ENCODE assay signal across 1 cellular context in the genomic region with DNA sequence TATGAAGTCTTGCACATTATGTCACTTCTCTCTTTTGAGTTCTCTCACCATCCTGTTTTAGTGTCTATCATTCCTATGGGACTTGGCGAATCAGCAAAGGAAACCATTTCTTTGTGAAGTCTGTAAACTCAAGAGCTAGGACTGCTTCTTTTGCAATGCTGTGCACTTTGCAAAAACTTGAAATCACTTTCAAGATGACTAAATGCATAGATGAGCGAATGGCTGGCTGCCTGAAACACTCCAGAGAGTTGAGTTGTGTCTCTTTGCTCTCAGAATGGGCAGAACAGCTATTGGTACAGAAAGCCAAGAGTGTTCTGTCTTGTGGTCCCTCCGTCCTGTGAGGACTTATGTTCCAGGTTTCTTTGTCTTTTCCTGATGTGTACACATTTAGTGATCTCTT.
TF ChIP-seq lines count a peak whose summit lies in the region.

No MANE protein-coding gene starts in this region.

TF ChIP-seq in GM23338, 12 proteins besides CTCF, POLR2A, EP300 and RAD21 (continued from another document):
- TF ChIP-seq, protein P1, sequence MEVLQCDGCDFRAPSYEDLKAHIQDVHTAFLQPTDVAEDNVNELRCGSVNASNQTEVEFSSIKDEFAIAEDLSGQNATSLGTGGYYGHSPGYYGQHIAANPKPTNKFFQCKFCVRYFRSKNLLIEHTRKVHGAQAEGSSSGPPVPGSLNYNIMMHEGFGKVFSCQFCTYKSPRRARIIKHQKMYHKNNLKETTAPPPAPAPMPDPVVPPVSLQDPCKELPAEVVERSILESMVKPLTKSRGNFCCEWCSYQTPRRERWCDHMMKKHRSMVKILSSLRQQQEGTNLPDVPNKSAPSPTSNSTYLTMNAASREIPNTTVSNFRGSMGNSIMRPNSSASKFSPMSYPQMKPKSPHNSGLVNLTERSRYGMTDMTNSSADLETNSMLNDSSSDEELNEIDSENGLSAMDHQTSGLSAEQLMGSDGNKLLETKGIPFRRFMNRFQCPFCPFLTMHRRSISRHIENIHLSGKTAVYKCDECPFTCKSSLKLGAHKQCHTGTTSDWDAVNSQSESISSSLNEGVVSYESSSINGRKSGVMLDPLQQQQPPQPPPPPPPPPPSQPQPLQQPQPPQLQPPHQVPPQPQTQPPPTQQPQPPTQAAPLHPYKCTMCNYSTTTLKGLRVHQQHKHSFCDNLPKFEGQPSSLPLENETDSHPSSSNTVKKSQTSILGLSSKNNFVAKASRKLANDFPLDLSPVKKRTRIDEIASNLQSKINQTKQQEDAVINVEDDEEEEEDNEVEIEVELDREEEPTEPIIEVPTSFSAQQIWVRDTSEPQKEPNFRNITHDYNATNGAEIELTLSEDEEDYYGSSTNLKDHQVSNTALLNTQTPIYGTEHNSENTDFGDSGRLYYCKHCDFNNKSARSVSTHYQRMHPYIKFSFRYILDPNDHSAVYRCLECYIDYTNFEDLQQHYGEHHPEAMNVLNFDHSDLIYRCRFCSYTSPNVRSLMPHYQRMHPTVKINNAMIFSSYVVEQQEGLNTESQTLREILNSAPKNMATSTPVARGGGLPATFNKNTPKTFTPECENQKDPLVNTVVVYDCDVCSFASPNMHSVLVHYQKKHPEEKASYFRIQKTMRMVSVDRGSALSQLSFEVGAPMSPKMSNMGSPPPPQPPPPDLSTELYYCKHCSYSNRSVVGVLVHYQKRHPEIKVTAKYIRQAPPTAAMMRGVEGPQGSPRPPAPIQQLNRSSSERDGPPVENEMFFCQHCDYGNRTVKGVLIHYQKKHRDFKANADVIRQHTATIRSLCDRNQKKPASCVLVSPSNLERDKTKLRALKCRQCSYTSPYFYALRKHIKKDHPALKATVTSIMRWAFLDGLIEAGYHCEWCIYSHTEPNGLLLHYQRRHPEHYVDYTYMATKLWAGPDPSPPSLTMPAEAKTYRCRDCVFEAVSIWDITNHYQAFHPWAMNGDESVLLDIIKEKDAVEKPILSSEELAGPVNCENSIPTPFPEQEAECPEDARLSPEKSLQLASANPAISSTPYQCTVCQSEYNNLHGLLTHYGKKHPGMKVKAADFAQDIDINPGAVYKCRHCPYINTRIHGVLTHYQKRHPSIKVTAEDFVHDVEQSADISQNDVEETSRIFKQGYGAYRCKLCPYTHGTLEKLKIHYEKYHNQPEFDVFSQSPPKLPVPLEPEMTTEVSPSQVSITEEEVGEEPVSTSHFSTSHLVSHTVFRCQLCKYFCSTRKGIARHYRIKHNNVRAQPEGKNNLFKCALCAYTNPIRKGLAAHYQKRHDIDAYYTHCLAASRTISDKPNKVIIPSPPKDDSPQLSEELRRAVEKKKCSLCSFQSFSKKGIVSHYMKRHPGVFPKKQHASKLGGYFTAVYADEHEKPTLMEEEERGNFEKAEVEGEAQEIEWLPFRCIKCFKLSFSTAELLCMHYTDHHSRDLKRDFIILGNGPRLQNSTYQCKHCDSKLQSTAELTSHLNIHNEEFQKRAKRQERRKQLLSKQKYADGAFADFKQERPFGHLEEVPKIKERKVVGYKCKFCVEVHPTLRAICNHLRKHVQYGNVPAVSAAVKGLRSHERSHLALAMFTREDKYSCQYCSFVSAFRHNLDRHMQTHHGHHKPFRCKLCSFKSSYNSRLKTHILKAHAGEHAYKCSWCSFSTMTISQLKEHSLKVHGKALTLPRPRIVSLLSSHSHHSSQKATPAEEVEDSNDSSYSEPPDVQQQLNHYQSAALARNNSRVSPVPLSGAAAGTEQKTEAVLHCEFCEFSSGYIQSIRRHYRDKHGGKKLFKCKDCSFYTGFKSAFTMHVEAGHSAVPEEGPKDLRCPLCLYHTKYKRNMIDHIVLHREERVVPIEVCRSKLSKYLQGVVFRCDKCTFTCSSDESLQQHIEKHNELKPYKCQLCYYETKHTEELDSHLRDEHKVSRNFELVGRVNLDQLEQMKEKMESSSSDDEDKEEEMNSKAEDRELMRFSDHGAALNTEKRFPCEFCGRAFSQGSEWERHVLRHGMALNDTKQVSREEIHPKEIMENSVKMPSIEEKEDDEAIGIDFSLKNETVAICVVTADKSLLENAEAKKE (CRISPR knock-in tag; IDR thresholded peaks at IDR 0.05), result no peak
- TF ChIP-seq JUNB (IDR thresholded peaks at IDR 0.05; ENCODE audit: unreplicated experiment) (no peak), ZNF114 (CRISPR knock-in tag; IDR thresholded peaks at IDR 0.05) (no peak), EZH2phosphoT487 (IDR thresholded peaks at IDR 0.05; ENCODE audit: unreplicated experiment) (no peak), ZNF331 (CRISPR knock-in tag; IDR thresholded peaks at IDR 0.05; ENCODE audit: low read depth) (no peak), STAT1 (IDR thresholded peaks at IDR 0.05; ENCODE audit: unreplicated experiment) (no peak), EZH2 (IDR thresholded peaks at IDR 0.05; ENCODE audit: low read depth, unreplicated experiment) (no peak)
- TF ChIP-seq, protein P2, sequence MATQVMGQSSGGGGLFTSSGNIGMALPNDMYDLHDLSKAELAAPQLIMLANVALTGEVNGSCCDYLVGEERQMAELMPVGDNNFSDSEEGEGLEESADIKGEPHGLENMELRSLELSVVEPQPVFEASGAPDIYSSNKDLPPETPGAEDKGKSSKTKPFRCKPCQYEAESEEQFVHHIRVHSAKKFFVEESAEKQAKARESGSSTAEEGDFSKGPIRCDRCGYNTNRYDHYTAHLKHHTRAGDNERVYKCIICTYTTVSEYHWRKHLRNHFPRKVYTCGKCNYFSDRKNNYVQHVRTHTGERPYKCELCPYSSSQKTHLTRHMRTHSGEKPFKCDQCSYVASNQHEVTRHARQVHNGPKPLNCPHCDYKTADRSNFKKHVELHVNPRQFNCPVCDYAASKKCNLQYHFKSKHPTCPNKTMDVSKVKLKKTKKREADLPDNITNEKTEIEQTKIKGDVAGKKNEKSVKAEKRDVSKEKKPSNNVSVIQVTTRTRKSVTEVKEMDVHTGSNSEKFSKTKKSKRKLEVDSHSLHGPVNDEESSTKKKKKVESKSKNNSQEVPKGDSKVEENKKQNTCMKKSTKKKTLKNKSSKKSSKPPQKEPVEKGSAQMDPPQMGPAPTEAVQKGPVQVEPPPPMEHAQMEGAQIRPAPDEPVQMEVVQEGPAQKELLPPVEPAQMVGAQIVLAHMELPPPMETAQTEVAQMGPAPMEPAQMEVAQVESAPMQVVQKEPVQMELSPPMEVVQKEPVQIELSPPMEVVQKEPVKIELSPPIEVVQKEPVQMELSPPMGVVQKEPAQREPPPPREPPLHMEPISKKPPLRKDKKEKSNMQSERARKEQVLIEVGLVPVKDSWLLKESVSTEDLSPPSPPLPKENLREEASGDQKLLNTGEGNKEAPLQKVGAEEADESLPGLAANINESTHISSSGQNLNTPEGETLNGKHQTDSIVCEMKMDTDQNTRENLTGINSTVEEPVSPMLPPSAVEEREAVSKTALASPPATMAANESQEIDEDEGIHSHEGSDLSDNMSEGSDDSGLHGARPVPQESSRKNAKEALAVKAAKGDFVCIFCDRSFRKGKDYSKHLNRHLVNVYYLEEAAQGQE (IDR thresholded peaks at IDR 0.05; ENCODE audit: unreplicated experiment), result no peak
- TF ChIP-seq, protein P3, sequence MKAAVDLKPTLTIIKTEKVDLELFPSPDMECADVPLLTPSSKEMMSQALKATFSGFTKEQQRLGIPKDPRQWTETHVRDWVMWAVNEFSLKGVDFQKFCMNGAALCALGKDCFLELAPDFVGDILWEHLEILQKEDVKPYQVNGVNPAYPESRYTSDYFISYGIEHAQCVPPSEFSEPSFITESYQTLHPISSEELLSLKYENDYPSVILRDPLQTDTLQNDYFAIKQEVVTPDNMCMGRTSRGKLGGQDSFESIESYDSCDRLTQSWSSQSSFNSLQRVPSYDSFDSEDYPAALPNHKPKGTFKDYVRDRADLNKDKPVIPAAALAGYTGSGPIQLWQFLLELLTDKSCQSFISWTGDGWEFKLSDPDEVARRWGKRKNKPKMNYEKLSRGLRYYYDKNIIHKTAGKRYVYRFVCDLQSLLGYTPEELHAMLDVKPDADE (IDR thresholded peaks at IDR 0.05), result no peak
